Comparison of ENCODE assay signal across 16 cellular contexts in genomic region chr14:81946808-81947798, GRCh38.
DNase-seq lines count a peak whose midpoint lies in the region; ATAC-seq and TF ChIP-seq lines count a peak whose summit lies in the region.
"Had no signal": no experiment of that assay in that cellular context is flagged by ENCODE, and none has a peak within 500 bp of the region (broad histone marks: within the 10 kb centered on the region; RNA-seq: fewer than 3 reads in every experiment).

No MANE protein-coding gene starts in this region.

- intact Hi-C loops in left ventricle myocardium superior (cut with micrococcal nuclease) (no loop called here), CD14-positive monocyte (cut with micrococcal nuclease) (no loop called here)

- peaks cover 0 to 2% (median 0%) of the 10 kb centered on the region in 3 donors for H3K27me3 Mint-ChIP-seq in CD14-positive monocyte (ENCODE audit: low read depth in 3 of 3)
- H3K27me3 Mint-ChIP-seq: naive B cell had no signal

- peaks cover 0 to 8% (median 2%) of the 10 kb centered on the region in 7 donors for H3K9me3 Mint-ChIP-seq in CD14-positive monocyte
- H3K9me3 Mint-ChIP-seq: T-helper 1 cell treated with Interleukin-12 subunit alpha and Interleukin-12 subunit beta and Interleukin-4 antibody, amounts not matched to agents 30 μg/mL and 1 μg/mL, for 36 hours had no signal

- ATAC-seq in left ventricle myocardium superior, result peak; percentile 98
- ATAC-seq: activated T-cell treated with anti-CD3 and anti-CD28 coated beads, Interleukin-2, amount 50 U/mL, for 72 hours; PC-3 had no signal

- H3K4me3 Mint-ChIP-seq in CD14-positive monocyte, result no peak overlapping the region
- H3K4me3 Mint-ChIP-seq: activated T-cell treated with anti-CD3 and anti-CD28 coated beads, Interleukin-2, amount 50 U/mL, for 72 hours; naive B cell; T-helper 1 cell treated with Interleukin-12 subunit alpha and Interleukin-12 subunit beta and Interleukin-4 antibody, amounts not matched to agents 30 μg/mL and 1 μg/mL, for 36 hours had no signal

- H3K27ac Mint-ChIP-seq in CD14-positive monocyte, result no peak overlapping the region
- H3K27ac Mint-ChIP-seq: activated T-cell treated with anti-CD3 and anti-CD28 coated beads, Interleukin-2, amount 50 U/mL, for 72 hours; naive B cell; T-helper 1 cell treated with Interleukin-12 subunit alpha and Interleukin-12 subunit beta and Interleukin-4 antibody, amounts not matched to agents 30 μg/mL and 1 μg/mL, for 36 hours had no signal

- H3K4me1 Mint-ChIP-seq in CD14-positive monocyte, result no peaks in the 10 kb centered on the region
- H3K4me1 Mint-ChIP-seq: naive B cell had no signal

- DNase-seq in NCI-H146 treated with DMSO at 0.1 percent for 48 hours (lab: John Stamatoyannopoulos, UW; ENCODE audit: unreplicated experiment), result peak; percentile 21
- DNase-seq in SK-N-DZ (ENCODE audit: low spot score), result peak; percentile 67
- DNase-seq in left ventricle myocardium superior, result peak; percentile 30
- DNase-seq in retina, result peak; percentile 73
- DNase-seq in AML-193 (lab: John Stamatoyannopoulos, UW), result no peak
- no peak for DNase-seq in CD14-positive monocyte (ENCODE audit: low spot score)
- no peak for DNase-seq in T1000 (lab: John Stamatoyannopoulos, UW)
- DNase-seq in NCI-H1092 treated with DMSO at 0.1 percent for 48 hours (lab: John Stamatoyannopoulos, UW), result no peak
- DNase-seq: activated CD4-positive, alpha-beta T cell treated with anti-CD3 and anti-CD28 coated beads for 48 hours; activated T-cell treated with anti-CD3 and anti-CD28 coated beads, Interleukin-2, amount 50 U/mL, for 72 hours; foreskin fibroblast; islet precursor cell; naive B cell; NCI-H2029 treated with DMSO at 0.1 percent for 48 hours; PC-3 had no signal

- no peak for TF ChIP-seq CTCF in CD14-positive monocyte (IDR thresholded peaks at IDR 0.05)

- no peaks in the 10 kb centered on the region for H3K36me3 Mint-ChIP-seq in CD14-positive monocyte
- H3K36me3 Mint-ChIP-seq: naive B cell had no signal

Comparison
In these comparisons a context has a peak if more than half of its experiments do, and no peak if none do; other contexts are left out.
1. DNase-seq: peak in NCI-H146 treated with DMSO at 0.1 percent for 48 hours (single experiment), SK-N-DZ (single experiment), left ventricle myocardium superior (single experiment) and retina (single experiment); none in AML-193 (0 of 2), CD14-positive monocyte (single experiment), T1000 (single experiment) and NCI-H1092 treated with DMSO at 0.1 percent for 48 hours (single experiment).